1 cellular context compared by ENCODE assay signal in genomic region chr9:86892576-86892975, GRCh38.
A peak's percentile ranks its signal among the peaks of the same experiment; 100 is the strongest.
TF ChIP-seq lines count a peak whose summit lies in the region.

No MANE protein-coding gene starts in this region.

TF ChIP-seq in HepG2, 621 proteins besides CTCF, POLR2A, EP300 and RAD21:
- TF ChIP-seq ATF2 (CRISPR knock-in tag; IDR thresholded peaks at IDR 0.05) (no peak), ATF7 (IDR thresholded peaks at IDR 0.05) (peak; percentile 29; the same call in 1 of the 2 replicates), ATF7 (CRISPR knock-in tag; IDR thresholded peaks at IDR 0.05) (no peak)
TF ChIP-seq in HepG2: peak in this region for 1.
